ENCODE assay signal across 8 cellular contexts in genomic region chr17:43483674-43484551, GRCh38. TPM values are rescaled to one million over a fixed set of nuclear protein-coding genes. Genes with fewer than 3 reads are reported as not detected.
DNase-seq lines count a peak whose midpoint lies in the region; ATAC-seq, FAIRE-seq and TF ChIP-seq lines count a peak whose summit lies in the region.

Gene DHX8 (plus strand): TSS chr17:43483975. CDS start chr17:43484038, 63 bp downstream.

- peak within 1 kb of the TSS; percentile 73 for H3K4me2 ChIP-seq in mesendoderm (ENCODE audit: low read length)

- peak within 1 kb of the TSS; percentile 98 for H3K4me3 Mint-ChIP-seq in Caco-2 (ENCODE audit: unreplicated experiment)
- H3K4me3 Mint-ChIP-seq in activated CD8-positive, alpha-beta memory T cell treated with anti-CD3 and anti-CD28 coated beads, Interleukin-2, amount 10 ng/mL, durations not matched to agents 7 days and 5 days, result peak within 1 kb of the TSS; percentile 100

- H3K23ac ChIP-seq in mesendoderm (ENCODE audit: low read length), result no peak within 1 kb of the TSS

- H3K27me3 ChIP-seq in Caco-2 (replicated peaks; ENCODE audit: control insufficient read depth, insufficient read depth, low read length), result no peaks in the 10 kb centered on the region
- H3K27me3 ChIP-seq in endocrine pancreas (ENCODE audit: control insufficient read depth, insufficient read depth, low read length), result no peaks in the 10 kb centered on the region
- no peaks in the 10 kb centered on the region for H3K27me3 ChIP-seq in mesendoderm (ENCODE audit: insufficient read depth, low read length, poor library complexity)

- peak within 1 kb of the TSS; percentile 88 for H4K5ac ChIP-seq in mesendoderm (ENCODE audit: low read length)

- intact Hi-C loops in Caco-2 (cut with micrococcal nuclease; ENCODE audit: unreplicated experiment), result loop anchor here (1.0 kb wide), 3 partner anchors 86 to 116 kb away; partner anchors contain the start of gene ARL4D

- CTCF ChIA-PET in Caco-2 (lab: Charles Lee), result interaction anchor here (0.6 to 3.6 kb wide), 45 partner anchors 9 to 751 kb away, joined by 3 to 211 read pairs (median 5); partner anchors contain the start of genes ARL4D, ETV4, HDAC5 and RPL27
- CTCF ChIA-PET in activated CD8-positive, alpha-beta memory T cell treated with anti-CD3 and anti-CD28 coated beads, Interleukin-2, amount 10 ng/mL, durations not matched to agents 7 days and 5 days (lab: Charles Lee), result interaction anchor here (0.6 to 7.0 kb wide), 49 partner anchors 9 to 531 kb away, joined by 3 to 222 read pairs (median 4); partner anchors contain the start of genes ARL4D, CD300LG, ETV4 and TMEM101

- peak within 1 kb of the TSS; percentile 39 for H3K18ac ChIP-seq in mesendoderm (ENCODE audit: low read length)

- peak within 1 kb of the TSS; percentile 99 for H3K27ac Mint-ChIP-seq in Caco-2 (ENCODE audit: unreplicated experiment)
- H3K27ac Mint-ChIP-seq in activated CD8-positive, alpha-beta memory T cell treated with anti-CD3 and anti-CD28 coated beads, Interleukin-2, amount 10 ng/mL, durations not matched to agents 7 days and 5 days, result peak within 1 kb of the TSS; percentile 96

- H3K27ac ChIP-seq in mesendoderm (ENCODE audit: low read depth, low read length), result peak within 1 kb of the TSS; percentile 41

- H3K9me3 ChIP-seq in Caco-2, result no peaks in the 10 kb centered on the region
- H3K9me3 ChIP-seq in endocrine pancreas (ENCODE audit: control insufficient read depth, low read length), result no peaks in the 10 kb centered on the region

- no peak within 1 kb of the TSS for H4K8ac ChIP-seq in mesendoderm (ENCODE audit: low read depth, low read length)

- FAIRE-seq in HTR-8/SVneo (lab: Jason Lieb, UNC), result peak; percentile 98

- H3K36me3 Mint-ChIP-seq in Caco-2 (ENCODE audit: insufficient read depth, unreplicated experiment), result peaks cover 8% of the 10 kb centered on the region
- peaks cover 2% of the 10 kb centered on the region for H3K36me3 Mint-ChIP-seq in activated CD8-positive, alpha-beta memory T cell treated with anti-CD3 and anti-CD28 coated beads, Interleukin-2, amount 10 ng/mL, durations not matched to agents 7 days and 5 days

- no peak within 1 kb of the TSS for H3K4ac ChIP-seq in mesendoderm (ENCODE audit: low read depth, low read length)

- ATAC-seq in GM21360 (IDR thresholded peaks at IDR 0.05; ENCODE audit: unreplicated experiment), result peak; percentile 91
- peak; percentile 98 for ATAC-seq in activated CD8-positive, alpha-beta memory T cell treated with anti-CD3 and anti-CD28 coated beads, Interleukin-2, amount 10 ng/mL, durations not matched to agents 7 days and 5 days

- DNase-seq in Caco-2, result peak; percentile 97 to 98
- DNase-seq in HTR-8/SVneo (ENCODE audit: insufficient read length, low spot score), result peak; percentile 99
- DNase-seq in NOMO-1 treated with dmso at 0.1 percent for 144 hours (lab: John Stamatoyannopoulos, UW; ENCODE audit: unreplicated experiment), result peak; percentile 99
- DNase-seq in activated CD8-positive, alpha-beta memory T cell treated with anti-CD3 and anti-CD28 coated beads, Interleukin-2, amount 10 ng/mL, durations not matched to agents 7 days and 5 days, result peak; percentile 98
- peak; percentile 100 for DNase-seq in mesendoderm
- DNase-seq in stimulated activated CD8-positive, alpha-beta memory T cell treated with anti-CD3 and anti-CD28 coated beads, Interleukin-15, amount 100 ng/mL, for 24 hours (ENCODE audit: low read depth), result peak; percentile 96

- peak; percentile 100 for TF ChIP-seq CTCF in Caco-2 (IDR thresholded peaks at IDR 0.05; ENCODE audit: insufficient read depth in 1 of 2, low read depth in 1 of 2, low read length in 1 of 2, severe bottlenecking in 1 of 2, unreplicated experiment in 1 of 2)

- no peaks in the 10 kb centered on the region for H3K36me3 ChIP-seq in Caco-2 (ENCODE audit: control insufficient read depth, insufficient read depth, low read length)
- H3K36me3 ChIP-seq in endocrine pancreas (ENCODE audit: control insufficient read depth, insufficient read depth, low read length), result no peaks in the 10 kb centered on the region
- H3K36me3 ChIP-seq in mesendoderm (ENCODE audit: control insufficient read depth, insufficient read depth, low read length), result no peaks in the 10 kb centered on the region

- peak within 1 kb of the TSS; percentile 95 for H3K56ac ChIP-seq in mesendoderm (ENCODE audit: low read length)

- peaks cover 13% of the 10 kb centered on the region for H3K4me1 Mint-ChIP-seq in Caco-2 (ENCODE audit: low read depth, unreplicated experiment)
- peaks cover 29% of the 10 kb centered on the region for H3K4me1 Mint-ChIP-seq in activated CD8-positive, alpha-beta memory T cell treated with anti-CD3 and anti-CD28 coated beads, Interleukin-2, amount 10 ng/mL, durations not matched to agents 7 days and 5 days

- no peak within 1 kb of the TSS for H2BK120ac ChIP-seq in mesendoderm (ENCODE audit: low read depth, low read length)

- H3K4me1 ChIP-seq in Caco-2, result peaks cover 29% of the 10 kb centered on the region
- H3K4me1 ChIP-seq in endocrine pancreas (ENCODE audit: control insufficient read depth, insufficient read depth, low read length), result peaks cover 5% of the 10 kb centered on the region
- H3K4me1 ChIP-seq in mesendoderm (ENCODE audit: control insufficient read depth, low read depth, low read length), result peaks cover 9% of the 10 kb centered on the region

- H3K9me3 Mint-ChIP-seq in Caco-2 (ENCODE audit: unreplicated experiment), result no peaks in the 10 kb centered on the region
- no peaks in the 10 kb centered on the region for H3K9me3 Mint-ChIP-seq in activated CD8-positive, alpha-beta memory T cell treated with anti-CD3 and anti-CD28 coated beads, Interleukin-2, amount 10 ng/mL, durations not matched to agents 7 days and 5 days (ENCODE audit: low read depth)

- peak within 1 kb of the TSS; percentile 3 for H2AK5ac ChIP-seq in mesendoderm (ENCODE audit: low read length)

- H2BK5ac ChIP-seq in mesendoderm (ENCODE audit: low read length), result peak within 1 kb of the TSS; percentile 35

- H3K79me2 ChIP-seq in mesendoderm (ENCODE audit: control insufficient read depth, insufficient read depth, low read length), result peaks cover 31% of the 10 kb centered on the region

- BruUV-seq in Caco-2 (replicated peaks; lab: Mats Ljungman, UMichigan), result TSS peak; percentile 70

- no CpG with 5 or more reads among the region's 51 CpGs for WGBS in mesendoderm (ENCODE audit: extremely low coverage, insufficient coverage, low lambda C conversion rate)

- H3K9ac ChIP-seq in endocrine pancreas (ENCODE audit: control insufficient read depth, insufficient read depth, low read length) (peak within 1 kb of the TSS; percentile 95), mesendoderm (ENCODE audit: low read length) (peak within 1 kb of the TSS; percentile 81)

- peaks cover 15% of the 10 kb centered on the region for H3K79me1 ChIP-seq in mesendoderm (ENCODE audit: low read length)

- H3K4me3 ChIP-seq in Caco-2 (ENCODE audit: low read depth, low read length), result peak within 1 kb of the TSS; percentile 64
- H3K4me3 ChIP-seq in endocrine pancreas (ENCODE audit: control insufficient read depth, insufficient read depth, low read length), result peak within 1 kb of the TSS; percentile 91
- peak within 1 kb of the TSS; percentile 92 for H3K4me3 ChIP-seq in mesendoderm (ENCODE audit: low read length)

- H3K27me3 Mint-ChIP-seq in Caco-2 (ENCODE audit: insufficient read depth, unreplicated experiment), result no peaks in the 10 kb centered on the region
- no peaks in the 10 kb centered on the region for H3K27me3 Mint-ChIP-seq in activated CD8-positive, alpha-beta memory T cell treated with anti-CD3 and anti-CD28 coated beads, Interleukin-2, amount 10 ng/mL, durations not matched to agents 7 days and 5 days

- H2BK15ac ChIP-seq in mesendoderm (replicated peaks; ENCODE audit: low read depth), result no peak within 1 kb of the TSS

- POLR2A ChIA-PET in Caco-2 (lab: Charles Lee), result interaction anchor here (0.5 to 3.8 kb wide), 13 partner anchors 18 to 709 kb away, joined by 3 to 58 read pairs (median 7); partner anchors contain the start of gene ARL4D

RNA-seq across cellular contexts. Expression of gene DHX8, which starts in this region (rescaled TPM):
- 56.3 and 66.8 TPM in 2 replicates for total RNA-seq in Caco-2 (2022)
- total RNA-seq in activated CD8-positive, alpha-beta memory T cell treated with anti-CD3 and anti-CD28 coated beads, Interleukin-2, amount 10 ng/mL, durations not matched to agents 7 days and 5 days, result 10 to 100 TPM; 59.1 to 66.2 TPM
- 39.5 TPM for polyA plus RNA-seq in mesendoderm (2013, experiment 1 of 2)
- 40.3 TPM for polyA plus RNA-seq in mesendoderm (2013, experiment 2 of 2)

Comparison
In these comparisons a context has a peak if more than half of its experiments do, and no peak if none do; other contexts are left out.
1. Peak in every context shown above with its lines: DNase-seq, ATAC-seq, H3K4me3 ChIP-seq and H3K27ac ChIP-seq.